Comparison of ENCODE assay signal across 29 cellular contexts in genomic region chr12:128057586-128057985, GRCh38.
"Had no signal": no experiment of that assay in that cellular context is flagged by ENCODE, and none has a peak within 500 bp of the region (broad histone marks: within the 10 kb centered on the region; RNA-seq: fewer than 3 reads in every experiment).

No MANE protein-coding gene starts in this region.

- H3K27me3 Mint-ChIP-seq: naive B cell; stimulated activated naive B cell treated with anti-CD40 and anti-IgM and Interleukin-4, amounts not matched to agents 10 μg/mL and 1 μg/mL and 100 μg/mL, for 72 hours; stimulated activated naive CD8-positive, alpha-beta T cell treated with anti-CD3 and anti-CD28 coated beads, Interleukin-15, Interleukin-2, amounts not matched to agents 100 ng/mL and 50 ng/mL, for 24 hours; type B pancreatic cell had no signal

- H3K27me3 ChIP-seq: neural progenitor cell, ovary, right lobe of liver, stomach, thyroid gland, tibial nerve, upper lobe of right lung, uterus had no signal

- H3K27ac ChIP-seq: neural progenitor cell, ovary, parathyroid adenoma, psoas muscle, right lobe of liver, sigmoid colon, stomach, thoracic aorta, thyroid gland, tibial nerve, upper lobe of right lung, uterus had no signal

- H2AFZ ChIP-seq: neural progenitor cell, parathyroid adenoma had no signal

- ATAC-seq: natural killer cell; psoas muscle; right cardiac atrium; right lobe of liver; stimulated activated effector memory CD8-positive, alpha-beta T cell treated with anti-CD3 and anti-CD28 coated beads, Interleukin-12 subunit alpha, Interleukin-12 subunit beta, amount 100 ng/mL, for 72 hours; stimulated activated naive B cell treated with anti-CD40 and anti-IgM and Interleukin-4, amounts not matched to agents 10 μg/mL and 1 μg/mL and 100 μg/mL, for 72 hours; upper lobe of right lung had no signal

- H3K4me2 ChIP-seq: neural progenitor cell had no signal

- H3K9ac ChIP-seq: neural progenitor cell, parathyroid adenoma had no signal

- H3K4me3 Mint-ChIP-seq: naive B cell; natural killer cell; nephron; neural progenitor cell; stimulated activated effector memory CD8-positive, alpha-beta T cell treated with anti-CD3 and anti-CD28 coated beads, Interleukin-12 subunit alpha, Interleukin-12 subunit beta, amount 100 ng/mL, for 72 hours; stimulated activated naive B cell treated with anti-CD40 and anti-IgM and Interleukin-4, amounts not matched to agents 10 μg/mL and 1 μg/mL and 100 μg/mL, for 72 hours; stimulated activated naive CD8-positive, alpha-beta T cell treated with anti-CD3 and anti-CD28 coated beads, Interleukin-15, Interleukin-2, amounts not matched to agents 100 ng/mL and 50 ng/mL, for 24 hours; type B pancreatic cell had no signal

- H3K4me1 Mint-ChIP-seq: naive B cell; natural killer cell; nephron; stimulated activated effector memory CD8-positive, alpha-beta T cell treated with anti-CD3 and anti-CD28 coated beads, Interleukin-12 subunit alpha, Interleukin-12 subunit beta, amount 100 ng/mL, for 72 hours; stimulated activated naive B cell treated with anti-CD40 and anti-IgM and Interleukin-4, amounts not matched to agents 10 μg/mL and 1 μg/mL and 100 μg/mL, for 72 hours had no signal

- H3K36me3 Mint-ChIP-seq: naive B cell; natural killer cell; neural progenitor cell; stimulated activated effector memory CD8-positive, alpha-beta T cell treated with anti-CD3 and anti-CD28 coated beads, Interleukin-12 subunit alpha, Interleukin-12 subunit beta, amount 100 ng/mL, for 72 hours; stimulated activated naive B cell treated with anti-CD40 and anti-IgM and Interleukin-4, amounts not matched to agents 10 μg/mL and 1 μg/mL and 100 μg/mL, for 72 hours; type B pancreatic cell had no signal

- H3K36me3 ChIP-seq: neural progenitor cell, ovary, right lobe of liver, sigmoid colon, stomach, thoracic aorta, thyroid gland, tibial nerve, upper lobe of right lung, uterus had no signal

- H3K4me3 ChIP-seq: neural progenitor cell, ovary, psoas muscle, right lobe of liver, sigmoid colon, stomach, thoracic aorta, thyroid gland, tibial nerve, upper lobe of right lung, uterus had no signal

- H3K9me3 ChIP-seq: ovary, psoas muscle, right lobe of liver, stomach, thoracic aorta, thyroid gland, upper lobe of right lung, uterus had no signal

- H3K79me2 ChIP-seq: parathyroid adenoma had no signal

- H3K9me3 Mint-ChIP-seq: natural killer cell, neural progenitor cell, type B pancreatic cell had no signal

- H3K4me1 ChIP-seq: parathyroid adenoma, psoas muscle, right lobe of liver, sigmoid colon, stomach, thyroid gland, tibial nerve, upper lobe of right lung, uterus had no signal

- H3K27ac Mint-ChIP-seq: natural killer cell; nephron; neural progenitor cell; progenitor cell of endocrine pancreas; stimulated activated effector memory CD8-positive, alpha-beta T cell treated with anti-CD3 and anti-CD28 coated beads, Interleukin-12 subunit alpha, Interleukin-12 subunit beta, amount 100 ng/mL, for 72 hours; stimulated activated naive B cell treated with anti-CD40 and anti-IgM and Interleukin-4, amounts not matched to agents 10 μg/mL and 1 μg/mL and 100 μg/mL, for 72 hours; stimulated activated naive CD8-positive, alpha-beta T cell treated with anti-CD3 and anti-CD28 coated beads, Interleukin-15, Interleukin-2, amounts not matched to agents 100 ng/mL and 50 ng/mL, for 24 hours; type B pancreatic cell had no signal

- FAIRE-seq: small intestine had no signal

- DNase-seq: naive B cell; natural killer cell; occipital lobe; ovary; posterior cingulate gyrus; psoas muscle; right cardiac atrium; right lobe of liver; sigmoid colon; small intestine; stimulated activated CD4-positive, alpha-beta T cell treated with anti-CD3 and anti-CD28 coated beads, Interleukin-15, amount 100 ng/mL, for 24 hours; stimulated activated CD4-positive, alpha-beta T cell treated with anti-CD3 and anti-CD28 coated beads, Interleukin-2, amount 100 ng/mL, for 24 hours; stimulated activated CD4-positive, alpha-beta T cell treated with anti-CD3 and anti-CD28 coated beads, Interleukin-2, amount 100 ng/mL, for 48 hours; stimulated activated CD4-positive, alpha-beta T cell treated with anti-CD3 and anti-CD28 coated beads, Interleukin-4, amount 100 ng/mL, for 24 hours; stimulated activated naive B cell treated with anti-CD40 and anti-IgM and Interleukin-4, amounts not matched to agents 10 μg/mL and 1 μg/mL and 100 μg/mL, for 72 hours; stimulated activated naive CD4-positive, alpha-beta T cell treated with Interleukin-2 at 50 U/mL for 16 hours; stomach; thyroid gland; upper lobe of right lung; uterus had no signal
